Comparison of ENCODE assay signal across 8 cellular contexts in genomic region chr12:54411398-54412241, GRCh38. TPM values are rescaled to one million over a fixed set of nuclear protein-coding genes. Genes with fewer than 3 reads are reported as not detected.
A peak's percentile ranks its signal among the peaks of the same experiment; 100 is the strongest.
DNase-seq lines count a peak whose midpoint lies in the region; ATAC-seq and TF ChIP-seq lines count a peak whose summit lies in the region.

No MANE protein-coding gene starts in this region.

- H3K36me3 ChIP-seq in esophagus (ENCODE audit: control insufficient read depth in 2 of 2, insufficient read depth in 2 of 2, low read length in 1 of 2) = peaks cover 0 to 5% of the 10 kb centered on the region in 2 donors
- peaks cover 51% of the 10 kb centered on the region for H3K36me3 ChIP-seq in osteoblast (ENCODE audit: insufficient read depth, low read length)

- peak overlapping the region; percentile 25 for H3K4me2 ChIP-seq in osteoblast (ENCODE audit: insufficient read depth, low read length)

- no peaks in the 10 kb centered on the region for H3K9me3 Mint-ChIP-seq in activated CD4-positive, alpha-beta memory T cell treated with anti-CD3 and anti-CD28 coated beads, Interleukin-2, amount 10 ng/mL, durations not matched to agents 7 days and 5 days

- H2AFZ ChIP-seq in osteoblast (ENCODE audit: low read length) = no peak overlapping the region

- no peaks in the 10 kb centered on the region for H3K27me3 Mint-ChIP-seq in activated CD4-positive, alpha-beta memory T cell treated with anti-CD3 and anti-CD28 coated beads, Interleukin-2, amount 10 ng/mL, durations not matched to agents 7 days and 5 days

- CTCF ChIA-PET in activated CD4-positive, alpha-beta memory T cell treated with anti-CD3 and anti-CD28 coated beads, Interleukin-2, amount 10 ng/mL, durations not matched to agents 7 days and 5 days (lab: Charles Lee) = interaction anchor here (0.5 to 11.8 kb wide), 11 partner anchors 9 to 195 kb away, joined by 3 to 282 read pairs (median 4); no protein-coding TSS in a partner anchor

- DNase-seq in NK-92 treated with Interleukin-12 subunit alpha and Interleukin-12 subunit beta, amount 100 ng/mL, for 24 hours (lab: John Stamatoyannopoulos, UW) = peak; percentile 16
- DNase-seq in NK-92 (lab: John Stamatoyannopoulos, UW; ENCODE audit: unreplicated experiment) (no peak), osteoblast (ENCODE audit: insufficient read length, low spot score, missing footprints) (peak; percentile 99), NCI-H1694 treated with DMSO at 0.1 percent for 48 hours (lab: John Stamatoyannopoulos, UW) (no peak)
- peak; percentile 75 for DNase-seq in activated CD4-positive, alpha-beta memory T cell treated with anti-CD3 and anti-CD28 coated beads, Interleukin-2, amount 10 ng/mL, durations not matched to agents 7 days and 5 days

- peaks cover 60% of the 10 kb centered on the region for H3K36me3 Mint-ChIP-seq in activated CD4-positive, alpha-beta memory T cell treated with anti-CD3 and anti-CD28 coated beads, Interleukin-2, amount 10 ng/mL, durations not matched to agents 7 days and 5 days (ENCODE audit: low read depth)

- no peaks in the 10 kb centered on the region for H3K9me3 ChIP-seq in esophagus (ENCODE audit: control insufficient read depth in 2 of 2, insufficient read depth in 1 of 2, low read depth in 1 of 2, low read length in 1 of 2)
- H3K9me3 ChIP-seq in osteoblast (ENCODE audit: low read depth, low read length) = no peaks in the 10 kb centered on the region

- TF ChIP-seq CTCF in osteoblast (IDR thresholded peaks at IDR 0.05; ENCODE audit: extremely low read depth, low read depth, low read length) = no peak

- H3K4me3 ChIP-seq in esophagus (ENCODE audit: low read depth in 1 of 2, low read length in 2 of 2) (no peak overlapping the region), osteoblast (ENCODE audit: insufficient read depth, low read length) (no peak overlapping the region)

- POLR2A ChIA-PET in activated CD4-positive, alpha-beta memory T cell treated with anti-CD3 and anti-CD28 coated beads, Interleukin-2, amount 10 ng/mL, durations not matched to agents 7 days and 5 days (lab: Charles Lee) = interaction anchor here (0.9 to 5.9 kb wide), 12 partner anchors 10 to 131 kb away, joined by 3 to 52 read pairs (median 6); partner anchors contain the start of genes CBX5 and HNRNPA1

- H3K79me2 ChIP-seq in osteoblast (ENCODE audit: insufficient read depth, low read length) = peaks cover 91% of the 10 kb centered on the region

- H3K27ac Mint-ChIP-seq in activated CD4-positive, alpha-beta memory T cell treated with anti-CD3 and anti-CD28 coated beads, Interleukin-2, amount 10 ng/mL, durations not matched to agents 7 days and 5 days = peak overlapping the region; percentile 91

- H3K27me3 ChIP-seq in esophagus (ENCODE audit: control insufficient read depth in 1 of 2, insufficient read depth in 2 of 2, low read length in 2 of 2) (no peaks in the 10 kb centered on the region), osteoblast (ENCODE audit: insufficient read depth, low read length) (no peaks in the 10 kb centered on the region)

- 47 to 63% methylated on average over 10 of the region's 10 CpGs for WGBS in esophagus, 2 donors

- H3K4me1 Mint-ChIP-seq in activated CD4-positive, alpha-beta memory T cell treated with anti-CD3 and anti-CD28 coated beads, Interleukin-2, amount 10 ng/mL, durations not matched to agents 7 days and 5 days = peaks cover 68% of the 10 kb centered on the region

- H3K27ac ChIP-seq in esophagus (ENCODE audit: low read depth in 2 of 2, low read length in 1 of 2) (peak overlapping the region; percentile 52 to 81), osteoblast (ENCODE audit: low read depth, low read length) (peak overlapping the region; percentile 86)

- peak overlapping the region; percentile 72 for H3K4me3 Mint-ChIP-seq in activated CD4-positive, alpha-beta memory T cell treated with anti-CD3 and anti-CD28 coated beads, Interleukin-2, amount 10 ng/mL, durations not matched to agents 7 days and 5 days

- ATAC-seq in HG03457 (IDR thresholded peaks at IDR 0.05; ENCODE audit: unreplicated experiment) (no peak), GM18907 (IDR thresholded peaks at IDR 0.05; ENCODE audit: unreplicated experiment) (no peak)

- H4K20me1 ChIP-seq in osteoblast (ENCODE audit: insufficient read depth, low read length) = peaks cover 60% of the 10 kb centered on the region

- peaks cover 6 to 8% of the 10 kb centered on the region in 2 donors for H3K4me1 ChIP-seq in esophagus (ENCODE audit: control insufficient read depth in 2 of 2, insufficient read depth in 2 of 2, low read length in 1 of 2)
- H3K4me1 ChIP-seq in osteoblast (ENCODE audit: insufficient read depth, low read length) = peaks cover 55% of the 10 kb centered on the region

RNA-seq across cellular contexts. Expression of gene ITGA5, which starts 7.4 kb away (rescaled TPM):
- 100 to 1,000 TPM; 102 to 107 TPM for total RNA-seq in activated CD4-positive, alpha-beta memory T cell treated with anti-CD3 and anti-CD28 coated beads, Interleukin-2, amount 10 ng/mL, durations not matched to agents 7 days and 5 days
- polyA plus RNA-seq in esophagus = 10 to 100 TPM; 20.0 to 42.8 TPM
- 336 and 401 TPM in 2 replicates for total RNA-seq in osteoblast

RNA-seq across cellular contexts. Expression of gene ZNF385A, which starts 27.1 kb away (rescaled TPM):
- 1 to 10 TPM in 1 of 2 experiments, under 1 TPM in 1; 0.38 to 1.2 TPM for total RNA-seq in activated CD4-positive, alpha-beta memory T cell treated with anti-CD3 and anti-CD28 coated beads, Interleukin-2, amount 10 ng/mL, durations not matched to agents 7 days and 5 days
- polyA plus RNA-seq in esophagus = 10 to 100 TPM; 44.6 to 49.9 TPM
- 0.72 and 0.88 TPM in 2 replicates for total RNA-seq in osteoblast

RNA-seq across cellular contexts. Expression of gene GPR84, which starts 47.3 kb away (rescaled TPM):
- total RNA-seq in activated CD4-positive, alpha-beta memory T cell treated with anti-CD3 and anti-CD28 coated beads, Interleukin-2, amount 10 ng/mL, durations not matched to agents 7 days and 5 days = under 1 TPM; 0.18 to 0.25 TPM
- under 1 TPM; 0.29 TPM for polyA plus RNA-seq in esophagus
- 0.36 TPM in 1 of 2 replicates, not detected in the other for total RNA-seq in osteoblast

Comparison
In these comparisons a context has a peak if more than half of its experiments do, and no peak if none do; other contexts are left out.
1. DNase-seq: peak in NK-92 treated with Interleukin-12 subunit alpha and Interleukin-12 subunit beta, amount 100 ng/mL, for 24 hours (single experiment), activated CD4-positive, alpha-beta memory T cell treated with anti-CD3 and anti-CD28 coated beads, Interleukin-2, amount 10 ng/mL, durations not matched to agents 7 days and 5 days (single experiment) and osteoblast (single experiment); none in NK-92 (single experiment) and NCI-H1694 treated with DMSO at 0.1 percent for 48 hours (single experiment).